ENCODE assay signal across 2 cellular contexts in genomic region chr1:61337471-61337870, GRCh38.
TF ChIP-seq lines count a peak whose summit lies in the region.

No MANE protein-coding gene starts in this region.

TF ChIP-seq in A549, 52 proteins besides CTCF, POLR2A, EP300 and RAD21 (continued from another document):
- no peak for TF ChIP-seq TP53 (CRISPR knock-in tag; IDR thresholded peaks at IDR 0.05)

TF ChIP-seq in SK-N-SH treated with all-trans-retinoic acid at 6 μM for 48 hours, 23 proteins besides CTCF, POLR2A, EP300 and RAD21 (continued from another document):
- TF ChIP-seq TSHZ2 (CRISPR knock-in tag; IDR thresholded peaks at IDR 0.05) (no peak), SNAI2 (CRISPR knock-in tag; IDR thresholded peaks at IDR 0.05) (no peak), ZNF8 (CRISPR knock-in tag; IDR thresholded peaks at IDR 0.05) (no peak), ZNF70 (CRISPR knock-in tag; IDR thresholded peaks at IDR 0.05) (no peak), ISL1 (CRISPR knock-in tag; IDR thresholded peaks at IDR 0.05) (no peak), BACH2 (CRISPR knock-in tag; IDR thresholded peaks at IDR 0.05; ENCODE audit: borderline replicate concordance) (no peak), OSR1 (CRISPR knock-in tag; IDR thresholded peaks at IDR 0.05) (no peak), GLIS3 (CRISPR knock-in tag; IDR thresholded peaks at IDR 0.05) (no peak), CREB5 (CRISPR knock-in tag; IDR thresholded peaks at IDR 0.05; ENCODE audit: low read depth) (no peak)
